Comparison of ENCODE assay signal across 8 cellular contexts in genomic region chr10:3902809-3903410, GRCh38.
DNase-seq lines count a peak whose midpoint lies in the region; ATAC-seq, FAIRE-seq and TF ChIP-seq lines count a peak whose summit lies in the region.

No MANE protein-coding gene starts in this region.

- 94% methylated on average over 6 of the region's 6 CpGs for WGBS in A549 (ENCODE audit: missing lambda C conversion rate)

- no peak for TF ChIP-seq RAD21 in A549 (conservative IDR thresholded peaks at IDR 0.05 in 1 of 2, IDR thresholded peaks at IDR 0.05 in 1 of 2)

- ATAC-seq in A549 = peak; percentile 37; a peak in 1 of 6 replicates
- peak; percentile 30 for ATAC-seq in GM19397 (IDR thresholded peaks at IDR 0.05; ENCODE audit: unreplicated experiment)
- ATAC-seq in HG03460 (IDR thresholded peaks at IDR 0.05; ENCODE audit: unreplicated experiment) = peak; percentile 24

- CTCF ChIA-PET in A549 (lab: Yijun Ruan, JAX) = interaction anchor here (1.2 kb wide), 1 partner anchor 12 kb away, joined by 3 read pairs; no protein-coding TSS in a partner anchor

- FAIRE-seq in A549 (lab: Jason Lieb, UNC) = no peak

- no peak for TF ChIP-seq EP300 in A549 (IDR thresholded peaks at IDR 0.05)

- TF ChIP-seq POLR2A in A549 (IDR thresholded peaks at IDR 0.05; ENCODE audit: low read length) = no peak

- peaks cover 32% of the 10 kb centered on the region for H3K4me1 ChIP-seq in A549

- peak overlapping the region; percentile 39; the same call in 2 of the 3 replicates for H3K4me2 ChIP-seq in A549

- no peak for TF ChIP-seq CTCF in A549 (IDR thresholded peaks at IDR 0.05)
- TF ChIP-seq CTCF in fibroblast of mammary gland (conservative IDR thresholded peaks at IDR 0.05; ENCODE audit: control insufficient read depth, insufficient read depth, low read depth, low read length) = no peak

- POLR2A ChIA-PET in A549 (lab: Yijun Ruan, JAX) = no interaction called here

- DNase-seq in A549 (ENCODE audit: low read depth in 1 of 2, low spot score in 1 of 2) (no peak), fibroblast of mammary gland (ENCODE audit: low read depth) (peak; percentile 59), HuH-7 (ENCODE audit: low spot score) (no peak), germinal center (ENCODE audit: low spot score) (no peak), KBM-7 (no peak)
- DNase-seq in effector CD8-positive, alpha-beta T cell (lab: John Stamatoyannopoulos, UW) = no peak

- peak overlapping the region; percentile 31 to 66; a peak in 4 of 6 replicates for H3K27ac ChIP-seq in A549

- H3K9me3 ChIP-seq in A549 = no peaks in the 10 kb centered on the region

- in situ Hi-C loops in KBM-7 (cut with MboI; ENCODE audit: low pct_unique_long_range_greater_than_20kb, low sequenced_read_pairs) = no loop called here

- H3K4me3 ChIP-seq in A549 (no peak overlapping the region), fibroblast of mammary gland (ENCODE audit: control insufficient read depth, low read depth, low read length) (no peak overlapping the region)

TF ChIP-seq in A549, 52 proteins besides CTCF, POLR2A, EP300 and RAD21:
- TF ChIP-seq NFE2L2 (conservative IDR thresholded peaks at IDR 0.05; ENCODE audit: low read length) (no peak), NR3C1 (IDR thresholded peaks at IDR 0.05) (no peak), RARB (CRISPR knock-in tag; IDR thresholded peaks at IDR 0.05) (no peak), HOXB13 (CRISPR knock-in tag; IDR thresholded peaks at IDR 0.05; ENCODE audit: low read depth) (no peak), HOXA7 (CRISPR knock-in tag; IDR thresholded peaks at IDR 0.05) (no peak), EHF (CRISPR knock-in tag; IDR thresholded peaks at IDR 0.05) (no peak), KDM1A (IDR thresholded peaks at IDR 0.05; ENCODE audit: low read depth) (no peak), PBX3 (IDR thresholded peaks at IDR 0.05) (no peak)
